Comparison of ENCODE assay signal across 21 cellular contexts in genomic region chr10:87014986-87015716, GRCh38. TPM values are rescaled to one million over a fixed set of nuclear protein-coding genes. Genes with fewer than 3 reads are reported as not detected.
"Had no signal": no experiment of that assay in that cellular context is flagged by ENCODE, and none has a peak within 500 bp of the region (broad histone marks: within the 10 kb centered on the region; RNA-seq: fewer than 3 reads in every experiment).

No MANE protein-coding gene starts in this region.

RNA-seq across cellular contexts. Expression of gene FAM25A, which starts 4.9 kb away (rescaled TPM):
- total RNA-seq: activated CD4-positive, alpha-beta memory T cell treated with anti-CD3 and anti-CD28 coated beads for 36 hours; activated CD4-positive, alpha-beta T cell treated with anti-CD3 and anti-CD28 coated beads for 36 hours; activated CD4-positive, alpha-beta T cell treated with anti-CD3 and anti-CD28 coated beads, Interleukin-2, amount 10 ng/mL, durations not matched to agents 24 days and 14 days; activated CD8-positive, alpha-beta memory T cell treated with anti-CD3 and anti-CD28 coated beads for 36 hours; activated CD8-positive, alpha-beta memory T cell treated with anti-CD3 and anti-CD28 coated beads, Interleukin-2, amount 10 ng/mL, durations not matched to agents 7 days and 5 days; activated CD8-positive, alpha-beta T cell treated with anti-CD3 and anti-CD28 coated beads, Interleukin-2, amount 10 ng/mL, durations not matched to agents 7 days and 5 days; activated naive CD4-positive, alpha-beta T cell treated with anti-CD3 and anti-CD28 coated beads for 36 hours; activated naive CD4-positive, alpha-beta T cell treated with anti-CD3 and anti-CD28 coated beads, Interleukin-2, amount 50 U/mL, for 72 hours; activated naive CD8-positive, alpha-beta T cell treated with anti-CD3 and anti-CD28 coated beads, Interleukin-2, amount 10 ng/mL, durations not matched to agents 7 days and 5 days; activated T-helper 1 cell treated with anti-CD3 and anti-CD28 coated beads, Interleukin-12 subunit alpha, Interleukin-12 subunit beta, Interleukin-2, Interleukin-4 antibody, amounts not matched to agents 30 ng/mL and 10 ng/mL and 1 ng/mL, durations not matched to agents 14 hours and 24 hours and 36 hours; activated T-helper 2 cell treated with anti-CD3 and anti-CD28 coated beads, Interferon-gamma antibody, Interleukin-2, Interleukin-4, amounts not matched to agents 10 μg/mL and 5 μg/mL and 100 μg/mL, durations not matched to agents 14 hours and 24 hours and 36 hours; ascending aorta; breast epithelium; cardiac muscle cell; dermis blood vessel endothelial cell; esophagus muscularis mucosa; gastroesophageal sphincter; glomerular endothelial cell; heart right ventricle; hepatocyte; T-helper 17 cell had no signal
- polyA plus RNA-seq: cardiac muscle cell, heart right ventricle, hepatocyte had no signal

RNA-seq across cellular contexts. Expression of gene ADIRF, which starts 46.9 kb away (rescaled TPM):
- total RNA-seq: activated CD4-positive, alpha-beta memory T cell treated with anti-CD3 and anti-CD28 coated beads for 36 hours; activated CD4-positive, alpha-beta T cell treated with anti-CD3 and anti-CD28 coated beads for 36 hours; activated CD4-positive, alpha-beta T cell treated with anti-CD3 and anti-CD28 coated beads, Interleukin-2, amount 10 ng/mL, durations not matched to agents 24 days and 14 days; activated CD8-positive, alpha-beta memory T cell treated with anti-CD3 and anti-CD28 coated beads for 36 hours; activated CD8-positive, alpha-beta memory T cell treated with anti-CD3 and anti-CD28 coated beads, Interleukin-2, amount 10 ng/mL, durations not matched to agents 7 days and 5 days; activated CD8-positive, alpha-beta T cell treated with anti-CD3 and anti-CD28 coated beads, Interleukin-2, amount 10 ng/mL, durations not matched to agents 7 days and 5 days; activated naive CD4-positive, alpha-beta T cell treated with anti-CD3 and anti-CD28 coated beads for 36 hours; activated naive CD4-positive, alpha-beta T cell treated with anti-CD3 and anti-CD28 coated beads, Interleukin-2, amount 50 U/mL, for 72 hours; activated naive CD8-positive, alpha-beta T cell treated with anti-CD3 and anti-CD28 coated beads, Interleukin-2, amount 10 ng/mL, durations not matched to agents 7 days and 5 days; activated T-helper 1 cell treated with anti-CD3 and anti-CD28 coated beads, Interleukin-12 subunit alpha, Interleukin-12 subunit beta, Interleukin-2, Interleukin-4 antibody, amounts not matched to agents 30 ng/mL and 10 ng/mL and 1 ng/mL, durations not matched to agents 14 hours and 24 hours and 36 hours; activated T-helper 2 cell treated with anti-CD3 and anti-CD28 coated beads, Interferon-gamma antibody, Interleukin-2, Interleukin-4, amounts not matched to agents 10 μg/mL and 5 μg/mL and 100 μg/mL, durations not matched to agents 14 hours and 24 hours and 36 hours; cardiac muscle cell; hepatocyte had no signal
- polyA plus RNA-seq: hepatocyte had no signal

RNA-seq across cellular contexts. Expression of gene SNCG, which starts 56.8 kb away (rescaled TPM):
- total RNA-seq: activated CD4-positive, alpha-beta memory T cell treated with anti-CD3 and anti-CD28 coated beads for 36 hours; activated CD4-positive, alpha-beta T cell treated with anti-CD3 and anti-CD28 coated beads for 36 hours; activated CD8-positive, alpha-beta memory T cell treated with anti-CD3 and anti-CD28 coated beads for 36 hours; activated CD8-positive, alpha-beta memory T cell treated with anti-CD3 and anti-CD28 coated beads, Interleukin-2, amount 10 ng/mL, durations not matched to agents 7 days and 5 days; activated CD8-positive, alpha-beta T cell treated with anti-CD3 and anti-CD28 coated beads, Interleukin-2, amount 10 ng/mL, durations not matched to agents 7 days and 5 days; activated naive CD8-positive, alpha-beta T cell treated with anti-CD3 and anti-CD28 coated beads, Interleukin-2, amount 10 ng/mL, durations not matched to agents 7 days and 5 days; activated T-helper 2 cell treated with anti-CD3 and anti-CD28 coated beads, Interferon-gamma antibody, Interleukin-2, Interleukin-4, amounts not matched to agents 10 μg/mL and 5 μg/mL and 100 μg/mL, durations not matched to agents 14 hours and 24 hours and 36 hours; T-helper 17 cell had no signal

RNA-seq across cellular contexts. Expression of gene MMRN2, which starts 57.7 kb away (rescaled TPM):
- total RNA-seq: activated CD4-positive, alpha-beta memory T cell treated with anti-CD3 and anti-CD28 coated beads for 36 hours; activated CD4-positive, alpha-beta T cell treated with anti-CD3 and anti-CD28 coated beads for 36 hours; activated CD4-positive, alpha-beta T cell treated with anti-CD3 and anti-CD28 coated beads, Interleukin-2, amount 10 ng/mL, durations not matched to agents 24 days and 14 days; activated CD8-positive, alpha-beta memory T cell treated with anti-CD3 and anti-CD28 coated beads for 36 hours; activated CD8-positive, alpha-beta memory T cell treated with anti-CD3 and anti-CD28 coated beads, Interleukin-2, amount 10 ng/mL, durations not matched to agents 7 days and 5 days; activated CD8-positive, alpha-beta T cell treated with anti-CD3 and anti-CD28 coated beads, Interleukin-2, amount 10 ng/mL, durations not matched to agents 7 days and 5 days; activated naive CD4-positive, alpha-beta T cell treated with anti-CD3 and anti-CD28 coated beads for 36 hours; activated naive CD4-positive, alpha-beta T cell treated with anti-CD3 and anti-CD28 coated beads, Interleukin-2, amount 50 U/mL, for 72 hours; activated naive CD8-positive, alpha-beta T cell treated with anti-CD3 and anti-CD28 coated beads, Interleukin-2, amount 10 ng/mL, durations not matched to agents 7 days and 5 days; activated T-helper 1 cell treated with anti-CD3 and anti-CD28 coated beads, Interleukin-12 subunit alpha, Interleukin-12 subunit beta, Interleukin-2, Interleukin-4 antibody, amounts not matched to agents 30 ng/mL and 10 ng/mL and 1 ng/mL, durations not matched to agents 14 hours and 24 hours and 36 hours; activated T-helper 2 cell treated with anti-CD3 and anti-CD28 coated beads, Interferon-gamma antibody, Interleukin-2, Interleukin-4, amounts not matched to agents 10 μg/mL and 5 μg/mL and 100 μg/mL, durations not matched to agents 14 hours and 24 hours and 36 hours had no signal
